Comparison of ENCODE assay signal across 19 cellular contexts in genomic region chr3:152362086-152362485, GRCh38.
A peak's percentile ranks its signal among the peaks of the same experiment; 100 is the strongest.
DNase-seq lines count a peak whose midpoint lies in the region; ATAC-seq and TF ChIP-seq lines count a peak whose summit lies in the region.
"Had no signal": no experiment of that assay in that cellular context is flagged by ENCODE, and none has a peak within 500 bp of the region (broad histone marks: within the 10 kb centered on the region; RNA-seq: fewer than 3 reads in every experiment).

No MANE protein-coding gene starts in this region.

- no peaks in the 10 kb centered on the region for H3K9me3 Mint-ChIP-seq in natural killer cell

- H3K4me1 Mint-ChIP-seq in natural killer cell = peaks cover 68 to 73% of the 10 kb centered on the region in 2 donors

- no peaks in the 10 kb centered on the region for H3K27me3 Mint-ChIP-seq in natural killer cell (ENCODE audit: low read depth in 2 of 2)
- H3K27me3 Mint-ChIP-seq: activated CD4-positive, alpha-beta T cell treated with anti-CD3 and anti-CD28 coated beads, Interleukin-2, amount 10 ng/mL, durations not matched to agents 24 days and 14 days had no signal

- no peak overlapping the region for H3K4me3 Mint-ChIP-seq in natural killer cell
- H3K4me3 Mint-ChIP-seq: activated CD4-positive, alpha-beta T cell treated with anti-CD3 and anti-CD28 coated beads, Interleukin-2, amount 10 ng/mL, durations not matched to agents 24 days and 14 days; HFFc6 had no signal

- peak overlapping the region; percentile 78 to 79 for H3K27ac Mint-ChIP-seq in natural killer cell

- peak; percentile 22 for ATAC-seq in left ventricle myocardium superior
- no peak for ATAC-seq in Right ventricle myocardium inferior
- ATAC-seq in natural killer cell = no peak
- no peak for ATAC-seq in HG02840 (IDR thresholded peaks at IDR 0.05; ENCODE audit: low FRiP score, unreplicated experiment)
- ATAC-seq in GM19452 (IDR thresholded peaks at IDR 0.05; ENCODE audit: unreplicated experiment) = no peak

- H3K27ac ChIP-seq in caudate nucleus (ENCODE audit: low read depth, low read length) = peak overlapping the region; percentile 68
- H3K27ac ChIP-seq: parathyroid adenoma, SJCRH30, thyroid gland had no signal

- intact Hi-C loops in left ventricle myocardium superior (cut with micrococcal nuclease) (no loop called here), Right ventricle myocardium inferior (cut with DNase I) (no loop called here), natural killer cell (cut with micrococcal nuclease) (loop anchor here (5.0 kb wide), 1 partner anchor 40 kb away; no protein-coding TSS in a partner anchor)

- DNase-seq in left ventricle myocardium superior (no peak), Right ventricle myocardium inferior (ENCODE audit: missing footprints) (no peak), caudate nucleus (lab: John Stamatoyannopoulos, UW) (peak in 44 of 61 donors; percentile 4 to 81 (median 38)), natural killer cell (no peak), SW 1271 (lab: John Stamatoyannopoulos, UW) (no peak), NCI-H748 treated with DMSO at 0.1 percent for 48 hours (lab: John Stamatoyannopoulos, UW) (no peak)
- DNase-seq: activated CD4-positive, alpha-beta T cell treated with anti-CD3 and anti-CD28 coated beads, Interleukin-2, amount 10 ng/mL, durations not matched to agents 24 days and 14 days; amniotic stem cell; HFFc6; NCI-H2029 treated with DMSO at 0.1 percent for 48 hours; NCI-H510A; SJCRH30; stimulated activated CD4-positive, alpha-beta T cell treated with anti-CD3 and anti-CD28 coated beads, Interleukin-4, amount 100 ng/mL, for 4 hours; stimulated activated CD8-positive, alpha-beta memory T cell treated with anti-CD3 and anti-CD28 coated beads, Interleukin-4, amount 100 ng/mL, for 48 hours; T1000; thyroid gland had no signal

- no peaks in the 10 kb centered on the region for H3K36me3 Mint-ChIP-seq in natural killer cell

- TF ChIP-seq CTCF in natural killer cell (IDR thresholded peaks at IDR 0.05) = no peak

Comparison
In these comparisons a context has a peak if more than half of its experiments do, and no peak if none do; other contexts are left out.
1. DNase-seq: peak in caudate nucleus (44 of 61); none in left ventricle myocardium superior (single experiment), Right ventricle myocardium inferior (single experiment), natural killer cell (single experiment), SW 1271 (0 of 2) and NCI-H748 treated with DMSO at 0.1 percent for 48 hours (single experiment).